In the genomic region with DNA sequence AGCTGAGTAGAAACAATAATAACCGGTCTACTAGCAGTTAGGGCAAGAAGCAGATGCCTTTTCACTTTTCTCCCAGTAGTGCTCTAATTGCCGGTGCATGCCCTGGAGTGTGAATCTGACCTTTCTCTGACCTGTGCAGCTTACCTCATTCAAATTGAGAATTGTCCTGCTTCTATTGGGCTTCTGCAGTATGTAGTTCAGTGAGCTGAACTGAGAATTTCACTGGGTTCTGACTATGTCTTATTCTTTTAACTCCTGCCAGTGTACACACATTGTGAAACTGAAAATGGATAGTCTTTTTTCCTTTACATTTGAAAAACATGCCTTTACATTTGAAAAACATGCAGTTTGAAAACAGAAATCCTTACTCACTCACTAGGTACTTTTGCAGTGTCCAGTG, we compare ENCODE assay signal across 16 cellular contexts.
"Had no signal": no experiment of that assay in that cellular context is flagged by ENCODE, and none has a peak within 500 bp of the region (broad histone marks: within the 10 kb centered on the region; RNA-seq: fewer than 3 reads in every experiment).

No MANE protein-coding gene starts in this region.

- H3K36me3 Mint-ChIP-seq: activated naive CD4-positive, alpha-beta T cell treated with anti-CD3 and anti-CD28 coated beads, Interleukin-2, amount 50 U/mL, for 24 hours; memory B cell had no signal

- H3K27me3 Mint-ChIP-seq: activated naive CD4-positive, alpha-beta T cell treated with anti-CD3 and anti-CD28 coated beads, Interleukin-2, amount 50 U/mL, for 24 hours; dendritic cell treated with granulocyte-macrophage colony-stimulating factor and Interleukin-4, amounts not matched to agents 40 ng/mL and 50 ng/mL, for 4 days; memory B cell had no signal

- DNase-seq: activated CD4-positive, CD25-positive, alpha-beta regulatory T cell treated with anti-CD3 and anti-CD28 coated beads, Interleukin-2, amount 50 U/mL, for 72 hours; activated CD8-positive, alpha-beta memory T cell treated with anti-CD3 and anti-CD28 coated beads for 24 hours; activated CD8-positive, alpha-beta memory T cell treated with anti-CD3 and anti-CD28 coated beads, Interleukin-2, amount 50 U/mL, for 48 hours; activated gamma-delta T cell; activated T-cell treated with anti-CD3 and anti-CD28 coated beads, Interleukin-2, amount 50 U/mL, for 72 hours; effector CD8-positive, alpha-beta T cell; heart left ventricle; kidney glomerular epithelial cell; stimulated activated CD4-positive, alpha-beta T cell treated with anti-CD3 and anti-CD28 coated beads, Interleukin-2, amount 100 ng/mL, for 24 hours; stimulated activated naive CD4-positive, alpha-beta T cell treated with Interleukin-2 at 50 U/mL for 16 hours; thyroid gland had no signal

- H3K9me3 Mint-ChIP-seq: dendritic cell treated with granulocyte-macrophage colony-stimulating factor and Interleukin-4, amounts not matched to agents 40 ng/mL and 50 ng/mL, for 4 days; memory B cell; neural crest cell had no signal

- H3K27ac Mint-ChIP-seq: activated naive CD4-positive, alpha-beta T cell treated with anti-CD3 and anti-CD28 coated beads, Interleukin-2, amount 50 U/mL, for 24 hours; activated T-cell treated with anti-CD3 and anti-CD28 coated beads, Interleukin-2, amount 50 U/mL, for 72 hours; dendritic cell treated with granulocyte-macrophage colony-stimulating factor and Interleukin-4, amounts not matched to agents 40 ng/mL and 50 ng/mL, for 4 days; memory B cell had no signal

- ATAC-seq: activated T-cell treated with anti-CD3 and anti-CD28 coated beads, Interleukin-2, amount 50 U/mL, for 72 hours; gastroesophageal sphincter; heart left ventricle had no signal

- H3K4me1 Mint-ChIP-seq: activated naive CD4-positive, alpha-beta T cell treated with anti-CD3 and anti-CD28 coated beads, Interleukin-2, amount 50 U/mL, for 24 hours; memory B cell had no signal

- H3K4me3 Mint-ChIP-seq: activated naive CD4-positive, alpha-beta T cell treated with anti-CD3 and anti-CD28 coated beads, Interleukin-2, amount 50 U/mL, for 24 hours; activated T-cell treated with anti-CD3 and anti-CD28 coated beads, Interleukin-2, amount 50 U/mL, for 72 hours; dendritic cell treated with granulocyte-macrophage colony-stimulating factor and Interleukin-4, amounts not matched to agents 40 ng/mL and 50 ng/mL, for 4 days; memory B cell; neural crest cell had no signal
